In the genomic region with DNA sequence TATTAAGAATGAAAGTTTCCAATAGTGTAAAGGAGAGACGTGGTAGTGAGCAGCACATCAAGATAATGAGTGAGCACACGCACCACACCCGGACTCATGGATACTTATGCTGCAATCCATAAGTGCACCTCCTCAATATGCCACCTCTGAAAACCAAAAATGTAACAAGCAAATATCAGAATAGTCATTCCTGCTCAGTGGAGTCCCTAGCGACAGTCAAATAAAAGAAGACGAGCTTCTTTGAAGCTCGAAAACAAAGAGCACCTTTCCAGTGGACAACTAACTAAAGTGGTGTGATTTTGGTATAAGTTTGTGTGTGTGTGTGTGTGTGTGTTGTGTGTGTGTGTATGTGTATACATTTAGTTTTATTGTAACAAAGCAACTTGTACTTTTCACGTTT, we compare ENCODE assay signal across 34 cellular contexts.
"Had no signal": no experiment of that assay in that cellular context is flagged by ENCODE, and none has a peak within 500 bp of the region (broad histone marks: within the 10 kb centered on the region; RNA-seq: fewer than 3 reads in every experiment).

No MANE protein-coding gene starts in this region.

- ATAC-seq: activated CD8-positive, alpha-beta memory T cell treated with anti-CD3 and anti-CD28 coated beads, Interleukin-2, amount 10 ng/mL, durations not matched to agents 7 days and 5 days; T-cell; T-helper 17 cell had no signal

- DNase-seq: activated CD4-positive, alpha-beta memory T cell treated with anti-CD3 and anti-CD28 coated beads, Interleukin-2, amount 10 ng/mL, durations not matched to agents 7 days and 5 days; activated CD4-positive, alpha-beta T cell treated with anti-CD3 and anti-CD28 coated beads for 1 hour; activated CD4-positive, alpha-beta T cell treated with anti-CD3 and anti-CD28 coated beads for 48 hours; activated CD4-positive, CD25-positive, alpha-beta regulatory T cell; activated CD8-positive, alpha-beta memory T cell treated with anti-CD3 and anti-CD28 coated beads for 24 hours; activated CD8-positive, alpha-beta memory T cell treated with anti-CD3 and anti-CD28 coated beads, Interleukin-2, amount 10 ng/mL, durations not matched to agents 7 days and 5 days; activated CD8-positive, alpha-beta memory T cell treated with anti-CD3 and anti-CD28 coated beads, Interleukin-2, amount 50 U/mL, for 48 hours; activated effector memory CD4-positive, alpha-beta T cell treated with anti-CD3 and anti-CD28 coated beads, Interleukin-2, amount 50 U/mL, for 16 hours; activated naive CD4-positive, alpha-beta T cell; activated naive CD4-positive, alpha-beta T cell treated with anti-CD3 and anti-CD28 coated beads, Interleukin-2, amount 50 U/mL, for 16 hours; activated naive CD8-positive, alpha-beta T cell treated with anti-CD3 and anti-CD28 coated beads for 36 hours; activated T-cell treated with anti-CD3 and anti-CD28 coated beads, Interleukin-2, amount 50 U/mL, for 48 hours; amniotic stem cell; aorta; brain microvascular endothelial cell; MM.1S; MV-4-11; NCI-H1092; NCI-H1436 treated with DMSO at 0.1 percent for 48 hours; NCI-H1694 treated with DMSO at 0.1 percent for 48 hours; NCI-H2029 treated with DMSO at 0.1 percent for 48 hours; NCI-H2107; NCI-H2171; NCI-H510A; NCI-H526; NCI-H748 treated with DMSO at 0.1 percent for 48 hours; SHP77; SJCRH30; T-cell; T-helper 17 cell had no signal

- H3K27ac ChIP-seq: brain microvascular endothelial cell, cardiac muscle cell, KMS-11, SJCRH30, SK-N-MC, VCaP had no signal

- H3K27me3 Mint-ChIP-seq: activated CD4-positive, alpha-beta memory T cell treated with anti-CD3 and anti-CD28 coated beads, Interleukin-2, amount 10 ng/mL, durations not matched to agents 7 days and 5 days; activated CD8-positive, alpha-beta memory T cell treated with anti-CD3 and anti-CD28 coated beads, Interleukin-2, amount 10 ng/mL, durations not matched to agents 7 days and 5 days; activated naive CD8-positive, alpha-beta T cell treated with anti-CD3 and anti-CD28 coated beads for 36 hours; T-cell; T-helper 17 cell had no signal

- H3K36me3 ChIP-seq: brain microvascular endothelial cell, cardiac muscle cell, SJCRH30 had no signal

- H3K4me2 ChIP-seq: KMS-11 had no signal

- H3K36me3 Mint-ChIP-seq: activated CD8-positive, alpha-beta memory T cell treated with anti-CD3 and anti-CD28 coated beads, Interleukin-2, amount 10 ng/mL, durations not matched to agents 7 days and 5 days; activated naive CD8-positive, alpha-beta T cell treated with anti-CD3 and anti-CD28 coated beads for 36 hours; T-cell had no signal

- H3K9ac ChIP-seq: KMS-11 had no signal

- H3K9me3 Mint-ChIP-seq: activated CD4-positive, alpha-beta memory T cell treated with anti-CD3 and anti-CD28 coated beads, Interleukin-2, amount 10 ng/mL, durations not matched to agents 7 days and 5 days; activated naive CD8-positive, alpha-beta T cell treated with anti-CD3 and anti-CD28 coated beads for 36 hours had no signal

- H3K27me3 ChIP-seq: brain microvascular endothelial cell, cardiac muscle cell, SJCRH30 had no signal

- H3K4me1 Mint-ChIP-seq: activated CD4-positive, alpha-beta memory T cell treated with anti-CD3 and anti-CD28 coated beads, Interleukin-2, amount 10 ng/mL, durations not matched to agents 7 days and 5 days; activated CD8-positive, alpha-beta memory T cell treated with anti-CD3 and anti-CD28 coated beads, Interleukin-2, amount 10 ng/mL, durations not matched to agents 7 days and 5 days; activated naive CD8-positive, alpha-beta T cell treated with anti-CD3 and anti-CD28 coated beads for 36 hours; T-cell; T-helper 17 cell had no signal

- H3K9me3 ChIP-seq: SJCRH30 had no signal

- H3K4me1 ChIP-seq: SJCRH30 had no signal

- H3K4me3 Mint-ChIP-seq: activated CD4-positive, alpha-beta memory T cell treated with anti-CD3 and anti-CD28 coated beads, Interleukin-2, amount 10 ng/mL, durations not matched to agents 7 days and 5 days; activated CD8-positive, alpha-beta memory T cell treated with anti-CD3 and anti-CD28 coated beads, Interleukin-2, amount 10 ng/mL, durations not matched to agents 7 days and 5 days; activated naive CD8-positive, alpha-beta T cell treated with anti-CD3 and anti-CD28 coated beads for 36 hours; T-cell; T-helper 17 cell had no signal

- H3K4me3 ChIP-seq: cardiac muscle cell, SJCRH30, SK-N-MC had no signal

- H3K27ac Mint-ChIP-seq: activated CD4-positive, alpha-beta memory T cell treated with anti-CD3 and anti-CD28 coated beads, Interleukin-2, amount 10 ng/mL, durations not matched to agents 7 days and 5 days; activated CD8-positive, alpha-beta memory T cell treated with anti-CD3 and anti-CD28 coated beads, Interleukin-2, amount 10 ng/mL, durations not matched to agents 7 days and 5 days; activated naive CD8-positive, alpha-beta T cell treated with anti-CD3 and anti-CD28 coated beads for 36 hours; T-cell; T-helper 17 cell had no signal
